11 cellular contexts compared by ENCODE assay signal in genomic region chr2:227774011-227774624, GRCh38. TPM values are rescaled to one million over a fixed set of nuclear protein-coding genes. Genes with fewer than 3 reads are reported as not detected.
DNase-seq lines count a peak whose midpoint lies in the region; ATAC-seq and TF ChIP-seq lines count a peak whose summit lies in the region.
"Had no signal": no experiment of that assay in that cellular context is flagged by ENCODE, and none has a peak within 500 bp of the region (broad histone marks: within the 10 kb centered on the region; RNA-seq: fewer than 3 reads in every experiment).

No MANE protein-coding gene starts in this region.

- H3K9me3 Mint-ChIP-seq in neural progenitor cell: no peaks in the 10 kb centered on the region

- H3K4me2 ChIP-seq in neural progenitor cell: no peak overlapping the region

- no peak overlapping the region for H3K9ac ChIP-seq in neural progenitor cell

- no peaks in the 10 kb centered on the region for H3F3A ChIP-seq in neural progenitor cell (ENCODE audit: low read depth)

- no peaks in the 10 kb centered on the region for H3K9me3 ChIP-seq in neural progenitor cell (ENCODE audit: low read depth)

- H3K27me3 ChIP-seq in neural progenitor cell: no peaks in the 10 kb centered on the region

- TF ChIP-seq POLR2A in GM18505 (IDR thresholded peaks at IDR 0.05; ENCODE audit: borderline replicate concordance, extremely low read depth, insufficient read depth, insufficient read length): no peak

- H3K4me1 Mint-ChIP-seq in neural progenitor cell: peaks cover 3% of the 10 kb centered on the region

- no peaks in the 10 kb centered on the region for H3K36me3 Mint-ChIP-seq in neural progenitor cell

- in situ Hi-C loops in astrocyte of the cerebellum (cut with HindIII; ENCODE audit: low sequenced_read_pairs): no loop called here

- H3K79me2 ChIP-seq in neural progenitor cell (ENCODE audit: low read depth): no peaks in the 10 kb centered on the region

- no peak overlapping the region for H3K4me3 ChIP-seq in astrocyte of the cerebellum (ENCODE audit: low read depth, low read length)
- no peak overlapping the region for H3K4me3 ChIP-seq in neural progenitor cell

- ATAC-seq in HG02759 (IDR thresholded peaks at IDR 0.05; ENCODE audit: unreplicated experiment): peak; percentile 67
- ATAC-seq in GM18505 (IDR thresholded peaks at IDR 0.05; ENCODE audit: unreplicated experiment): no peak
- ATAC-seq in GM21381 (IDR thresholded peaks at IDR 0.05; ENCODE audit: unreplicated experiment): no peak

- H3K4me3 Mint-ChIP-seq in neural progenitor cell: no peak overlapping the region

- DNase-seq in NCI-H510A treated with DMSO at 0.1 percent for 48 hours (lab: John Stamatoyannopoulos, UW): peak; percentile 11
- DNase-seq in NCI-H510A (lab: John Stamatoyannopoulos, UW): no peak
- DNase-seq in astrocyte of the cerebellum (ENCODE audit: low read depth): no peak
- DNase-seq in neural progenitor cell (ENCODE audit: low spot score): peak; percentile 37
- no peak for DNase-seq in cortex of kidney (lab: John Stamatoyannopoulos, UW)
- DNase-seq: activated CD4-positive, CD25-positive, alpha-beta regulatory T cell treated with anti-CD3 and anti-CD28 coated beads, Interleukin-2, amount 50 U/mL, for 72 hours; NCI-H748 treated with DMSO at 0.1 percent for 48 hours had no signal

- peaks cover 10% of the 10 kb centered on the region for H3K27me3 Mint-ChIP-seq in neural progenitor cell (ENCODE audit: insufficient read depth, low read depth)

- H3K27ac Mint-ChIP-seq in neural progenitor cell: no peak overlapping the region

- peak overlapping the region; percentile 35 for H2AFZ ChIP-seq in neural progenitor cell (replicated peaks)

- no peaks in the 10 kb centered on the region for H4K20me1 ChIP-seq in neural progenitor cell (ENCODE audit: low read depth)

- H3K27ac ChIP-seq in neural progenitor cell: no peak overlapping the region

- no peaks in the 10 kb centered on the region for H3K36me3 ChIP-seq in neural progenitor cell

- peak; percentile 7 for TF ChIP-seq CTCF in astrocyte of the cerebellum (IDR thresholded peaks at IDR 0.05; ENCODE audit: low read depth, low read length, missing control alignments)
- TF ChIP-seq CTCF in neural progenitor cell (IDR thresholded peaks at IDR 0.05): peak; percentile 58

- no peaks in the 10 kb centered on the region for H3K4me1 ChIP-seq in neural progenitor cell

RNA-seq across cellular contexts. Expression of gene SCYGR8, which starts 28.4 kb away (rescaled TPM):
- total RNA-seq in neural progenitor cell (ENCODE audit: low replicate concordance): not detected in 2 replicates
- total RNA-seq: posterior vena cava had no signal

RNA-seq across cellular contexts. Expression of gene CCL20, which starts 39.5 kb away (rescaled TPM):
- total RNA-seq in neural progenitor cell (ENCODE audit: low replicate concordance): not detected in 2 replicates
- total RNA-seq: posterior vena cava had no signal

RNA-seq across cellular contexts. Expression of gene SCYGR7, which starts 46.0 kb away (rescaled TPM):
- not detected in 2 replicates for total RNA-seq in neural progenitor cell (ENCODE audit: low replicate concordance)
- total RNA-seq: posterior vena cava had no signal

RNA-seq across cellular contexts. Expression of gene SCYGR6, which starts 49.6 kb away (rescaled TPM):
- total RNA-seq in neural progenitor cell (ENCODE audit: low replicate concordance): not detected in 2 replicates
- total RNA-seq: posterior vena cava had no signal

RNA-seq across cellular contexts. Expression of gene SLC19A3, which starts 56.3 kb away (rescaled TPM):
- 0.96 and 1.6 TPM in 2 replicates for total RNA-seq in neural progenitor cell (ENCODE audit: low replicate concordance)

Comparison
In these comparisons a context has a peak if more than half of its experiments do, and no peak if none do; other contexts are left out.
1. DNase-seq: peak in NCI-H510A treated with DMSO at 0.1 percent for 48 hours (single experiment) and neural progenitor cell (single experiment); none in NCI-H510A (single experiment), astrocyte of the cerebellum (single experiment) and cortex of kidney (single experiment).